In the genomic region with DNA sequence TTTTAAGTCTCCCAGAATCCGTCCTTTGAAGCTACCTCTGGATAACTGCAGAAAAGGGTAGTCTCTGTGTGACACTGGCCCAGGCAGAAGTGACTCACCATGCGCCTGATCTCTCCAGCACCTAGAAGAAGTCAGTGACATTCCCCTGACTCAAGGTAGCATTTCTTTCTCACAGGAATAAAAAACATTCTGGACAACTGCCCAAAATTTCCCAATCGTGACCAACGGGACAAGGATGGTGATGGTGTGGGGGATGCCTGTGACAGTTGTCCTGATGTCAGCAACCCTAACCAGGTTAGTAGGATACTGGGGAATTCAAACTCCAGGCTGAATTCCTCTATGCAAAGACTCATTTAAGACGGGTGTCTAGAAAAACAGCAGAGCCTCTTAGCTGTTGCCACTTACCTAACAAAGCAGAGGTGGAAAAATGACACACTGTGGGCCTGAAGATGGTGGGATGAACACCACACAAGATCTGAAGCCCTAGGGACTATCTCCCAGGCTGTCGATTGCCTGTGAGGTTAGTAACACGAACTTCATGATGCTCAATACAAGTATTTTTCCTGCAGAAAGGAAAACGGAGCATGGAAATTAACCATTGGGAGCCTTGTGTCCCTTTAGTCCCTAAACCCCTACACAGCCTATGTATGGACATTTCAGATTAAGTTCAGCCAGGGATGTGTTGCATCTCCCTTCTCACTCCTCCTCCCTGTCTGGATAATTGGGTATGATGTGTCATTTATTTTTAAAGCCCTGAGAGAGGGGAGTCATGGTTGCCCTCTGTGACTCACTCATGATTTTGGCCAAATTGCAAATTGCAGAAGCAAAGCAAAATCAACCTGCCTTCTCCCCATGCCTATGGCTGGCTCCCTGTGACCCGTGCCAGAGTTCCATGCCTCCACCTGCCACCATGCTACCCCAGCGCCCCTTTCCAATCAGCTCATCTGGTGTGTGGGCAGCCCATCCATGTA, we compare ENCODE assay signal across 22 cellular contexts. TPM values are rescaled to one million over a fixed set of nuclear protein-coding genes. Genes with fewer than 3 reads are reported as not detected.
DNase-seq lines count a peak whose midpoint lies in the region; ATAC-seq and TF ChIP-seq lines count a peak whose summit lies in the region.
"Had no signal": no experiment of that assay in that cellular context is flagged by ENCODE, and none has a peak within 500 bp of the region (broad histone marks: within the 10 kb centered on the region; RNA-seq: fewer than 3 reads in every experiment).

No MANE protein-coding gene starts in this region.

- no peak overlapping the region for H3K56ac ChIP-seq in IMR-90 (ENCODE audit: extremely low read depth, insufficient read depth, low read length)

- H3K27ac Mint-ChIP-seq in activated T-helper 17 cell treated with anti-CD3 and anti-CD28 coated beads, Interleukin-2, amount 50 U/mL, for 72 hours, result peak overlapping the region; percentile 3
- H3K27ac Mint-ChIP-seq: activated naive CD4-positive, alpha-beta T cell treated with anti-CD3 and anti-CD28 coated beads, Interleukin-2, amount 50 U/mL, for 24 hours; activated T-cell treated with anti-CD3 and anti-CD28 coated beads, Interleukin-2, amount 50 U/mL, for 24 hours; stimulated activated naive CD8-positive, alpha-beta T cell treated with anti-CD3 and anti-CD28 coated beads, Interleukin-15, amount 100 ng/mL, for 72 hours had no signal

- peaks cover 4% of the 10 kb centered on the region for H3K36me3 Mint-ChIP-seq in activated T-helper 17 cell treated with anti-CD3 and anti-CD28 coated beads, Interleukin-2, amount 50 U/mL, for 72 hours (ENCODE audit: low read depth)

- peaks cover 77% of the 10 kb centered on the region for H3K4me1 ChIP-seq in BLaER1
- H3K4me1 ChIP-seq in IMR-90 (ENCODE audit: control insufficient read depth, insufficient read depth, low read length), result peaks cover 2% of the 10 kb centered on the region; the same call in 1 of the 2 replicates
- no peaks in the 10 kb centered on the region for H3K4me1 ChIP-seq in aorta (ENCODE audit: control insufficient read depth in 1 of 2, insufficient read depth in 2 of 2, low read length in 2 of 2)
- H3K4me1 ChIP-seq: body of pancreas, lower lobe of right lung had no signal

- CTCF ChIA-PET in IMR-90 (lab: Yijun Ruan, JAX), result interaction anchor here (0.7 kb wide), 1 partner anchor 1219 kb away, joined by 3 read pairs; no protein-coding TSS in a partner anchor

- H3K4ac ChIP-seq in IMR-90 (ENCODE audit: low read depth, low read length), result no peak overlapping the region

- no peak overlapping the region for H4K8ac ChIP-seq in IMR-90 (ENCODE audit: low read depth in 2 of 2, low read length in 2 of 2)

- H3K9me1 ChIP-seq in IMR-90 (ENCODE audit: insufficient read depth, low read length), result peaks cover 2% of the 10 kb centered on the region; the same call in 1 of the 2 replicates

- H3K36me3 ChIP-seq in BLaER1 (peaks cover 15% of the 10 kb centered on the region; the same call in 1 of the 2 replicates), IMR-90 (ENCODE audit: control insufficient read depth, insufficient read depth, low read length) (no peaks in the 10 kb centered on the region), aorta (ENCODE audit: control insufficient read depth in 1 of 2, insufficient read depth in 2 of 2, low read length in 1 of 2) (no peaks in the 10 kb centered on the region)
- H3K36me3 ChIP-seq: lower lobe of right lung, ovary, upper lobe of right lung had no signal

- no peaks in the 10 kb centered on the region for H3K9me3 ChIP-seq in BLaER1
- H3K9me3 ChIP-seq in IMR-90 (ENCODE audit: control insufficient read depth, insufficient read depth, low read length), result no peaks in the 10 kb centered on the region
- H3K9me3 ChIP-seq in aorta (ENCODE audit: control insufficient read depth, low read length), result no peaks in the 10 kb centered on the region
- H3K9me3 ChIP-seq: body of pancreas, lower lobe of right lung, ovary, upper lobe of right lung had no signal

- H3K27me3 ChIP-seq in BLaER1, result no peaks in the 10 kb centered on the region
- H3K27me3 ChIP-seq in IMR-90 (ENCODE audit: control insufficient read depth, insufficient read depth, low read length), result peaks cover 3% of the 10 kb centered on the region; the same call in 1 of the 2 replicates
- no peaks in the 10 kb centered on the region for H3K27me3 ChIP-seq in aorta (ENCODE audit: control insufficient read depth in 1 of 2, insufficient read depth in 2 of 2, low read length in 1 of 2)
- H3K27me3 ChIP-seq: body of pancreas, ovary, upper lobe of right lung had no signal

- H4K91ac ChIP-seq in IMR-90 (ENCODE audit: insufficient read depth, low read depth, low read length), result no peak overlapping the region

- no peak overlapping the region for H2BK20ac ChIP-seq in IMR-90 (ENCODE audit: low read depth, low read length)

- H3K9me3 Mint-ChIP-seq in activated T-helper 17 cell treated with anti-CD3 and anti-CD28 coated beads, Interleukin-2, amount 50 U/mL, for 72 hours, result no peaks in the 10 kb centered on the region
- H3K9me3 Mint-ChIP-seq: activated naive CD4-positive, alpha-beta T cell treated with anti-CD3 and anti-CD28 coated beads, Interleukin-2, amount 50 U/mL, for 24 hours; activated T-cell treated with anti-CD3 and anti-CD28 coated beads, Interleukin-2, amount 50 U/mL, for 24 hours; stimulated activated naive CD8-positive, alpha-beta T cell treated with anti-CD3 and anti-CD28 coated beads, Interleukin-15, amount 100 ng/mL, for 72 hours had no signal

- no peak for TF ChIP-seq POLR2A in IMR-90 (IDR thresholded peaks at IDR 0.05; ENCODE audit: low read depth, low read length)

- no peak overlapping the region for H3K4me3 Mint-ChIP-seq in activated T-helper 17 cell treated with anti-CD3 and anti-CD28 coated beads, Interleukin-2, amount 50 U/mL, for 72 hours
- H3K4me3 Mint-ChIP-seq: activated naive CD4-positive, alpha-beta T cell treated with anti-CD3 and anti-CD28 coated beads, Interleukin-2, amount 50 U/mL, for 24 hours; activated T-cell treated with anti-CD3 and anti-CD28 coated beads, Interleukin-2, amount 50 U/mL, for 24 hours; stimulated activated naive CD8-positive, alpha-beta T cell treated with anti-CD3 and anti-CD28 coated beads, Interleukin-15, amount 100 ng/mL, for 72 hours had no signal

- no peak overlapping the region for H2AFZ ChIP-seq in IMR-90 (replicated peaks; ENCODE audit: low read length, poor library complexity)

- no peaks in the 10 kb centered on the region for H3K27me3 Mint-ChIP-seq in activated T-helper 17 cell treated with anti-CD3 and anti-CD28 coated beads, Interleukin-2, amount 50 U/mL, for 72 hours
- H3K27me3 Mint-ChIP-seq: activated naive CD4-positive, alpha-beta T cell treated with anti-CD3 and anti-CD28 coated beads, Interleukin-2, amount 50 U/mL, for 24 hours; activated T-cell treated with anti-CD3 and anti-CD28 coated beads, Interleukin-2, amount 50 U/mL, for 24 hours; stimulated activated naive CD8-positive, alpha-beta T cell treated with anti-CD3 and anti-CD28 coated beads, Interleukin-15, amount 100 ng/mL, for 72 hours had no signal

- H3K79me1 ChIP-seq in IMR-90 (ENCODE audit: low read depth in 1 of 2, low read length in 2 of 2), result no peaks in the 10 kb centered on the region

- H4K20me1 ChIP-seq in BLaER1 (no peaks in the 10 kb centered on the region), IMR-90 (ENCODE audit: insufficient read depth, low read length) (no peaks in the 10 kb centered on the region)

- H3K23ac ChIP-seq in IMR-90 (ENCODE audit: low read depth, low read length), result no peak overlapping the region

- no peak for TF ChIP-seq RAD21 in IMR-90 (IDR thresholded peaks at IDR 0.05; ENCODE audit: low read length)

- H2AK5ac ChIP-seq in IMR-90 (ENCODE audit: low read depth, low read length), result no peak overlapping the region

- no peak overlapping the region for H2BK5ac ChIP-seq in IMR-90 (ENCODE audit: low read depth, low read length, poor library complexity, severe bottlenecking)

- BruUV-seq in IMR-90 (replicated peaks; lab: Mats Ljungman, UMichigan), result no TSS peak

- in situ Hi-C loops in IMR-90 (cut with MboI; ENCODE audit: low sequenced_read_pairs), result no loop called here

- no peak overlapping the region for H2BK120ac ChIP-seq in IMR-90 (ENCODE audit: low read depth, low read length)

- H3K27ac ChIP-seq in BLaER1, result no peak overlapping the region
- no peak overlapping the region for H3K27ac ChIP-seq in IMR-90 (ENCODE audit: insufficient read depth, low read length)
- no peak overlapping the region for H3K27ac ChIP-seq in aorta (ENCODE audit: low read depth in 1 of 2, low read length in 2 of 2)
- H3K27ac ChIP-seq: body of pancreas, lower lobe of right lung, ovary, upper lobe of right lung, VCaP had no signal

- H3K4me3 ChIP-seq in BLaER1 (no peak overlapping the region), IMR-90 (ENCODE audit: insufficient read depth, low read depth, low read length) (no peak overlapping the region), aorta (ENCODE audit: low read length in 2 of 2) (no peak overlapping the region)
- H3K4me3 ChIP-seq: body of pancreas, lower lobe of right lung, ovary, upper lobe of right lung had no signal

- POLR2A ChIA-PET in IMR-90 (lab: Charles Lee; ENCODE audit: unreplicated experiment), result no interaction called here

- peak overlapping the region; percentile 82; the same call in 1 of the 2 replicates for H3K4me2 ChIP-seq in BLaER1
- no peak overlapping the region for H3K4me2 ChIP-seq in IMR-90 (ENCODE audit: low read depth, low read length)

- 80% methylated on average over 1 of the region's 10 CpGs; no CpG with 5 or more reads in 1 of the 2 experiments for WGBS in IMR-90 (ENCODE audit: extremely low coverage in 2 of 2, insufficient read length in 1 of 2), 2 experiments
- 80 to 84% methylated on average over 10 of the region's 10 CpGs for WGBS in aorta, 2 donors

- DNase-seq in IMR-90, result peak; percentile 29
- peak; percentile 47 for DNase-seq in inferior parietal cortex (ENCODE audit: extremely low spot score)
- no peak for DNase-seq in C1 segment of cervical spinal cord (lab: John Stamatoyannopoulos, UW)
- DNase-seq in aorta, result no peak
- DNase-seq: activated CD4-positive, alpha-beta T cell treated with anti-CD3 and anti-CD28 coated beads, Interleukin-2, amount 50 U/mL, for 48 hours; activated T-cell treated with anti-CD3 and anti-CD28 coated beads, Interleukin-2, amount 50 U/mL, for 24 hours; body of pancreas; GF-D8; lower lobe of right lung; NCI-H187 treated with DMSO at 0.1 percent for 48 hours; ovary; stimulated activated CD4-positive, alpha-beta T cell treated with anti-CD3 and anti-CD28 coated beads, Interleukin-1b, Interleukin-23, amount 100 ng/mL, for 48 hours; stimulated activated naive CD8-positive, alpha-beta T cell treated with anti-CD3 and anti-CD28 coated beads, Interleukin-15, amount 100 ng/mL, for 72 hours; upper lobe of right lung had no signal

- no peak overlapping the region for H3K14ac ChIP-seq in IMR-90 (replicated peaks; ENCODE audit: low read depth, low read length)

- H2BK15ac ChIP-seq in IMR-90 (ENCODE audit: low read depth, low read length), result no peak overlapping the region

- intact Hi-C loops in IMR-90 (cut with micrococcal nuclease) (no loop called here), aorta (cut with DNase I) (no loop called here)

- H4K5ac ChIP-seq in IMR-90 (ENCODE audit: low read depth, low read length), result no peak overlapping the region

- ATAC-seq in IMR-90 (ENCODE audit: low read depth) (no peak), HG03039 (IDR thresholded peaks at IDR 0.05; ENCODE audit: unreplicated experiment) (no peak), aorta (ENCODE audit: low FRiP score) (no peak), HG02840 (IDR thresholded peaks at IDR 0.05; ENCODE audit: low FRiP score, unreplicated experiment) (no peak)
- no peak for ATAC-seq in activated T-helper 17 cell treated with anti-CD3 and anti-CD28 coated beads, Interleukin-2, amount 50 U/mL, for 72 hours (replicated peaks)
- ATAC-seq: body of pancreas; lower lobe of right lung; Right ventricle myocardium inferior; sciatic nerve; stimulated activated naive CD8-positive, alpha-beta T cell treated with anti-CD3 and anti-CD28 coated beads, Interleukin-15, amount 100 ng/mL, for 72 hours; upper lobe of right lung had no signal

- no peak overlapping the region for H2AK9ac ChIP-seq in IMR-90 (replicated peaks; ENCODE audit: low read depth, low read length, poor library complexity)

- no peak for TF ChIP-seq CTCF in IMR-90 (conservative IDR thresholded peaks at IDR 0.05; ENCODE audit: low read depth, low read length)

- no peak overlapping the region for H3K18ac ChIP-seq in IMR-90 (ENCODE audit: low read depth, low read length)

- no peak overlapping the region for H3K9ac ChIP-seq in BLaER1
- no peak overlapping the region for H3K9ac ChIP-seq in IMR-90 (ENCODE audit: low read depth, low read length)

- dilution Hi-C loops in IMR-90 (cut with HindIII; ENCODE audit: low sequenced_read_pairs, unreplicated experiment), result no loop called here

- H3K4me1 Mint-ChIP-seq in activated T-helper 17 cell treated with anti-CD3 and anti-CD28 coated beads, Interleukin-2, amount 50 U/mL, for 72 hours, result peaks cover 7% of the 10 kb centered on the region
- H3K4me1 Mint-ChIP-seq: activated naive CD4-positive, alpha-beta T cell treated with anti-CD3 and anti-CD28 coated beads, Interleukin-2, amount 50 U/mL, for 24 hours; stimulated activated naive CD8-positive, alpha-beta T cell treated with anti-CD3 and anti-CD28 coated beads, Interleukin-15, amount 100 ng/mL, for 72 hours had no signal

RNA-seq across cellular contexts. Expression of gene THBS4, which starts 37.2 kb away (rescaled TPM):
- total RNA-seq in IMR-90 (2012; rRNA removed), result 0.83 and 0.90 TPM in 2 replicates
- polyA plus RNA-seq in IMR-90 (2012; rRNA removed), result 0.53 and 0.92 TPM in 2 replicates
- 0.68 and 0.80 TPM in 2 replicates for polyA plus RNA-seq in IMR-90 (2012; cell fraction: cytosol; rRNA removed)
- polyA plus RNA-seq in IMR-90 (2012; cell fraction: nucleus; rRNA removed; ENCODE audit: low replicate concordance), result 1.7 and 2.2 TPM in 2 replicates
- total RNA-seq in activated T-helper 17 cell treated with anti-CD3 and anti-CD28 coated beads, Interleukin-2, amount 50 U/mL, for 72 hours, result 1 to 10 TPM; 1.7 to 3.5 TPM
- total RNA-seq in aorta, result 10 to 100 TPM in 1 of 2 donors, 1 to 10 TPM in 1; 2.9 to 23.6 TPM
- under 1 TPM in 1 of 2 donors, not detected in 1; 0.36 TPM for polyA plus RNA-seq in aorta

Comparison
In these comparisons a context has a peak if more than half of its experiments do, and no peak if none do; other contexts are left out.
1. DNase-seq: peak in IMR-90 (single experiment) and inferior parietal cortex (single experiment); none in C1 segment of cervical spinal cord (0 of 14) and aorta (0 of 2).